ENCODE assay signal across 13 cellular contexts in the genomic region with DNA sequence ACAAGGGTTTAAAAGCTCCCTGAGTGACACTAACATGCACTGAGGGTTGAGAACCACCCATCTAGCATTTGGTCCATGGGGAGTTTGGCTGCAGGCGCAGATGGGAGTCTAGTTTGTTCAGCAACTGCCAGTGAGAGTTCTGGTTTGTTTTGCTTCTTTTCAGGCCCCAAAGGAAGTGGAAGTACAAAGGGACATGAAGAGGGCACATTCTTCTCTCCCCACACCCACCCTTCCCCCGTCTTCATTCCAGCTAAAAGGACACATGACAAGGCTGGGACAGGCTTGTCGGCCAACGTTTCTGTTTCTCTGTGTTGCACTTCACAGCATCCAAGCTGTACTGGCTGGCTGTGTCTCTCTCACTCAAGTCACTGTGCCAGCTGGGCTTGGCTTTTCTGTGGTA. TPM values are rescaled to one million over a fixed set of nuclear protein-coding genes. Genes with fewer than 3 reads are reported as not detected.
DNase-seq lines count a peak whose midpoint lies in the region; ATAC-seq lines count a peak whose summit lies in the region.
"Had no signal": no experiment of that assay in that cellular context is flagged by ENCODE, and none has a peak within 500 bp of the region (broad histone marks: within the 10 kb centered on the region; RNA-seq: fewer than 3 reads in every experiment).

No MANE protein-coding gene starts in this region.

- no peaks in the 10 kb centered on the region for H3K36me3 ChIP-seq in ES-I3 (ENCODE audit: insufficient read depth, low read length)

- H3K27ac ChIP-seq in cingulate gyrus (ENCODE audit: low read depth, low read length) (peak overlapping the region; percentile 95), layer of hippocampus (ENCODE audit: low read depth, low read length) (peak overlapping the region; percentile 97)

- no peaks in the 10 kb centered on the region for H3K9me3 ChIP-seq in ES-I3 (ENCODE audit: control insufficient read depth, insufficient read depth, low read length)

- H3K9ac ChIP-seq in ES-I3 (ENCODE audit: low read depth, low read length): 0 out of 2 replicates have a peak overlapping the region, but pooled peaks have one; percentile 6

- ATAC-seq in sciatic nerve (peak; percentile 95), GM18861 (IDR thresholded peaks at IDR 0.05; ENCODE audit: unreplicated experiment) (no peak)
- ATAC-seq: stimulated activated naive CD8-positive, alpha-beta T cell treated with anti-CD3 and anti-CD28 coated beads, Interleukin-15, amount 100 ng/mL, for 72 hours had no signal

- no peaks in the 10 kb centered on the region for H3K27me3 ChIP-seq in layer of hippocampus (ENCODE audit: control insufficient read depth, insufficient read depth, low read length)

- peak; percentile 69 for DNase-seq in sciatic nerve (ENCODE audit: low spot score)
- DNase-seq in NCI-H345 (lab: John Stamatoyannopoulos, UW): no peak
- no peak for DNase-seq in GM19240 (ENCODE audit: insufficient read length, low spot score)
- DNase-seq in SKM-1 (lab: John Stamatoyannopoulos, UW; ENCODE audit: unreplicated experiment): no peak
- DNase-seq: GF-D8; NCI-H2029; stimulated activated CD4-positive, alpha-beta T cell treated with anti-CD3 and anti-CD28 coated beads, Interleukin-1b, Interleukin-23, amount 100 ng/mL, for 48 hours; stimulated activated naive CD8-positive, alpha-beta T cell treated with anti-CD3 and anti-CD28 coated beads, Interleukin-15, amount 100 ng/mL, for 72 hours had no signal

- intact Hi-C loops in sciatic nerve (cut with DNase I): no loop called here

- H3K4me1 ChIP-seq in ES-I3 (ENCODE audit: insufficient read depth, low read length): peaks cover 10% of the 10 kb centered on the region

RNA-seq across cellular contexts. Expression of a gene that starts 8.2 kb away (rescaled TPM):
- 104 TPM for total RNA-seq in sciatic nerve

RNA-seq across cellular contexts. Expression of a gene that starts 14.7 kb away (rescaled TPM):
- total RNA-seq in sciatic nerve: 65.0 TPM

RNA-seq across cellular contexts. Expression of a gene that starts 32.2 kb away (rescaled TPM):
- total RNA-seq in sciatic nerve: not detected
- total RNA-seq: frontal cortex had no signal

RNA-seq across cellular contexts. Expression of a gene that starts 56.4 kb away (rescaled TPM):
- not detected for total RNA-seq in sciatic nerve
- total RNA-seq: frontal cortex had no signal
